In the genomic region with DNA sequence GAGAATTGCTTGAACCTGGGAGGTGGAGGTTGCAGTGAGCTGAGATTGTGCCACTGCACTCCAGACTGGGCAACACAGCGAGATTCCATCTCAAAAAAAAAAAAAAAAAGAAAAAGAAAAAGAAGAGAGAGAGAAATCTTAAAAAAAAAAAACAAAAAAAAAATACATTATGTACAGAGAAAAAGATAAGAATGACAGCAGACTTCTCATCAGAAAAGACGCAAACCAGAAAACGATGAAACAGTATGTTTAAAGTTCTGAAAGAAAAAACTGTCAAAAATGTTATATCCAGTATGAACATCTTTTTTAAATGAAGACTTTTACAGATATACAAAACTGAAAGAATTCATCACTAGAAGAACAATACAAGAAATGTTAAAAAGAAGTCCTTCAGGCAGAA, we compare ENCODE assay signal across 39 cellular contexts.
"Had no signal": no experiment of that assay in that cellular context is flagged by ENCODE, and none has a peak within 500 bp of the region (broad histone marks: within the 10 kb centered on the region; RNA-seq: fewer than 3 reads in every experiment).

No MANE protein-coding gene starts in this region.

- H3K36me3 ChIP-seq: adrenal gland had no signal

- ATAC-seq: activated naive CD4-positive, alpha-beta T cell treated with anti-CD3 and anti-CD28 coated beads, Interleukin-2, amount 50 U/mL, for 72 hours; activated naive CD8-positive, alpha-beta T cell treated with anti-CD3 and anti-CD28 coated beads, Interleukin-2, amount 50 U/mL, for 24 hours; activated T-cell treated with anti-CD3 and anti-CD28 coated beads, Interleukin-2, amount 50 U/mL, for 4 hours; activated T-helper 17 cell treated with anti-CD3 and anti-CD28 coated beads, Interleukin-2, amount 50 U/mL, for 72 hours; body of pancreas had no signal

- H3K4me3 Mint-ChIP-seq: activated naive CD4-positive, alpha-beta T cell treated with anti-CD3 and anti-CD28 coated beads for 36 hours; activated naive CD4-positive, alpha-beta T cell treated with anti-CD3 and anti-CD28 coated beads, Interleukin-2, amount 10 ng/mL, durations not matched to agents 7 days and 5 days; activated naive CD4-positive, alpha-beta T cell treated with anti-CD3 and anti-CD28 coated beads, Interleukin-2, amount 50 U/mL, for 24 hours; activated naive CD8-positive, alpha-beta T cell; activated naive CD8-positive, alpha-beta T cell treated with anti-CD3 and anti-CD28 coated beads for 36 hours; activated naive CD8-positive, alpha-beta T cell treated with anti-CD3 and anti-CD28 coated beads, Interleukin-2, amount 10 ng/mL, durations not matched to agents 7 days and 5 days; activated naive CD8-positive, alpha-beta T cell treated with anti-CD3 and anti-CD28 coated beads, Interleukin-2, amount 50 U/mL, for 24 hours; activated T-cell treated with anti-CD3 and anti-CD28 coated beads, Interleukin-2, amount 50 U/mL, for 24 hours; activated T-cell treated with anti-CD3 and anti-CD28 coated beads, Interleukin-2, amount 50 U/mL, for 4 hours; activated T-helper 1 cell treated with anti-CD3 and anti-CD28 coated beads, Interleukin-12 subunit alpha, Interleukin-12 subunit beta, Interleukin-2, Interleukin-4 antibody, amounts not matched to agents 30 ng/mL and 10 ng/mL and 1 ng/mL, durations not matched to agents 14 hours and 24 hours and 36 hours; activated T-helper 17 cell treated with anti-CD3 and anti-CD28 coated beads, Interleukin-2, amount 50 U/mL, for 72 hours; brain; central memory CD8-positive, alpha-beta T cell had no signal

- H3K9me3 ChIP-seq: ascending aorta, body of pancreas, breast epithelium had no signal

- H3K4me1 ChIP-seq: adrenal gland, ascending aorta, body of pancreas, breast epithelium had no signal

- H3K9me3 Mint-ChIP-seq: activated naive CD4-positive, alpha-beta T cell treated with anti-CD3 and anti-CD28 coated beads, Interleukin-2, amount 10 ng/mL, durations not matched to agents 7 days and 5 days; activated naive CD4-positive, alpha-beta T cell treated with anti-CD3 and anti-CD28 coated beads, Interleukin-2, amount 50 U/mL, for 72 hours; activated naive CD8-positive, alpha-beta T cell treated with anti-CD3 and anti-CD28 coated beads, Interleukin-2, amount 10 ng/mL, durations not matched to agents 7 days and 5 days; activated T-cell treated with anti-CD3 and anti-CD28 coated beads, Interleukin-2, amount 50 U/mL, for 24 hours; activated T-cell treated with anti-CD3 and anti-CD28 coated beads, Interleukin-2, amount 50 U/mL, for 4 hours; activated T-helper 1 cell treated with anti-CD3 and anti-CD28 coated beads, Interleukin-12 subunit alpha, Interleukin-12 subunit beta, Interleukin-2, Interleukin-4 antibody, amounts not matched to agents 30 ng/mL and 10 ng/mL and 1 ng/mL, durations not matched to agents 14 hours and 24 hours and 36 hours; central memory CD8-positive, alpha-beta T cell had no signal

- H3K27ac Mint-ChIP-seq: activated naive CD4-positive, alpha-beta T cell treated with anti-CD3 and anti-CD28 coated beads for 36 hours; activated naive CD4-positive, alpha-beta T cell treated with anti-CD3 and anti-CD28 coated beads, Interleukin-2, amount 10 ng/mL, durations not matched to agents 7 days and 5 days; activated naive CD4-positive, alpha-beta T cell treated with anti-CD3 and anti-CD28 coated beads, Interleukin-2, amount 50 U/mL, for 24 hours; activated naive CD4-positive, alpha-beta T cell treated with anti-CD3 and anti-CD28 coated beads, Interleukin-2, amount 50 U/mL, for 72 hours; activated naive CD8-positive, alpha-beta T cell; activated naive CD8-positive, alpha-beta T cell treated with anti-CD3 and anti-CD28 coated beads for 36 hours; activated naive CD8-positive, alpha-beta T cell treated with anti-CD3 and anti-CD28 coated beads, Interleukin-2, amount 10 ng/mL, durations not matched to agents 7 days and 5 days; activated naive CD8-positive, alpha-beta T cell treated with anti-CD3 and anti-CD28 coated beads, Interleukin-2, amount 50 U/mL, for 24 hours; activated T-cell treated with anti-CD3 and anti-CD28 coated beads, Interleukin-2, amount 50 U/mL, for 24 hours; activated T-helper 1 cell treated with anti-CD3 and anti-CD28 coated beads, Interleukin-12 subunit alpha, Interleukin-12 subunit beta, Interleukin-2, Interleukin-4 antibody, amounts not matched to agents 30 ng/mL and 10 ng/mL and 1 ng/mL, durations not matched to agents 14 hours and 24 hours and 36 hours; activated T-helper 17 cell treated with anti-CD3 and anti-CD28 coated beads, Interleukin-2, amount 50 U/mL, for 72 hours; activated T-helper 2 cell treated with anti-CD3 and anti-CD28 coated beads, Interferon-gamma antibody, Interleukin-2, Interleukin-4, amounts not matched to agents 10 μg/mL and 5 μg/mL and 100 μg/mL, durations not matched to agents 14 hours and 24 hours and 36 hours; brain had no signal

- H3K4me1 Mint-ChIP-seq: activated naive CD4-positive, alpha-beta T cell treated with anti-CD3 and anti-CD28 coated beads, Interleukin-2, amount 50 U/mL, for 24 hours; activated naive CD8-positive, alpha-beta T cell treated with anti-CD3 and anti-CD28 coated beads, Interleukin-2, amount 10 ng/mL, durations not matched to agents 7 days and 5 days; activated naive CD8-positive, alpha-beta T cell treated with anti-CD3 and anti-CD28 coated beads, Interleukin-2, amount 50 U/mL, for 24 hours; activated T-helper 17 cell treated with anti-CD3 and anti-CD28 coated beads, Interleukin-2, amount 50 U/mL, for 72 hours; central memory CD8-positive, alpha-beta T cell had no signal

- FAIRE-seq: astrocyte, bronchial epithelial cell had no signal

- H3K27ac ChIP-seq: adrenal gland, ascending aorta, body of pancreas, brain microvascular endothelial cell, breast epithelium, cardiac muscle cell had no signal

- H3K4me3 ChIP-seq: adrenal gland, ascending aorta, body of pancreas, breast epithelium, cardiac muscle cell had no signal

- H3K27me3 Mint-ChIP-seq: activated naive CD4-positive, alpha-beta T cell treated with anti-CD3 and anti-CD28 coated beads, Interleukin-2, amount 10 ng/mL, durations not matched to agents 7 days and 5 days; activated naive CD4-positive, alpha-beta T cell treated with anti-CD3 and anti-CD28 coated beads, Interleukin-2, amount 50 U/mL, for 24 hours; activated naive CD8-positive, alpha-beta T cell; activated naive CD8-positive, alpha-beta T cell treated with anti-CD3 and anti-CD28 coated beads for 36 hours; activated naive CD8-positive, alpha-beta T cell treated with anti-CD3 and anti-CD28 coated beads, Interleukin-2, amount 10 ng/mL, durations not matched to agents 7 days and 5 days; activated naive CD8-positive, alpha-beta T cell treated with anti-CD3 and anti-CD28 coated beads, Interleukin-2, amount 50 U/mL, for 24 hours; activated T-cell treated with anti-CD3 and anti-CD28 coated beads, Interleukin-2, amount 50 U/mL, for 24 hours; activated T-helper 17 cell treated with anti-CD3 and anti-CD28 coated beads, Interleukin-2, amount 50 U/mL, for 72 hours; brain; central memory CD8-positive, alpha-beta T cell had no signal

- H3K27me3 ChIP-seq: adrenal gland, ascending aorta, body of pancreas, brain microvascular endothelial cell, breast epithelium, cardiac muscle cell had no signal

- DNase-seq: activated effector memory CD4-positive, alpha-beta T cell treated with anti-CD3 and anti-CD28 coated beads, Interleukin-2, amount 50 U/mL, for 16 hours; activated effector memory CD4-positive, alpha-beta T cell treated with Interleukin-2 at 50 U/mL for 16 hours; activated gamma-delta T cell; activated gamma-delta T cell treated with Interleukin-2 at 50 U/mL for 16 hours; activated naive CD4-positive, alpha-beta T cell; activated naive CD4-positive, alpha-beta T cell treated with anti-CD3 and anti-CD28 coated beads for 36 hours; activated naive CD4-positive, alpha-beta T cell treated with anti-CD3 and anti-CD28 coated beads, Interleukin-2, amount 10 ng/mL, durations not matched to agents 7 days and 5 days; activated naive CD4-positive, alpha-beta T cell treated with anti-CD3 and anti-CD28 coated beads, Interleukin-2, amount 50 U/mL, for 16 hours; activated naive CD4-positive, alpha-beta T cell treated with Interleukin-2 at 50 U/mL for 16 hours; activated naive CD8-positive, alpha-beta T cell treated with anti-CD3 and anti-CD28 coated beads for 36 hours; activated naive CD8-positive, alpha-beta T cell treated with anti-CD3 and anti-CD28 coated beads, Interleukin-2, amount 10 ng/mL, durations not matched to agents 7 days and 5 days; activated naive CD8-positive, alpha-beta T cell treated with anti-CD3 and anti-CD28 coated beads, Interleukin-2, amount 50 U/mL, for 24 hours; activated T-cell treated with anti-CD3 and anti-CD28 coated beads, Interleukin-2, amount 50 U/mL, for 1 hour; activated T-cell treated with anti-CD3 and anti-CD28 coated beads, Interleukin-2, amount 50 U/mL, for 24 hours; activated T-cell treated with anti-CD3 and anti-CD28 coated beads, Interleukin-2, amount 50 U/mL, for 4 hours; activated T-cell treated with anti-CD3 and anti-CD28 coated beads, Interleukin-2, amount 50 U/mL, for 48 hours; adrenal gland; amniotic stem cell; amygdala; anterior cingulate cortex; aorta; body of pancreas; brain microvascular endothelial cell; caudate nucleus; central memory CD4-positive, alpha-beta T cell; cerebellar nuclear complex had no signal
